1 cellular context compared by ENCODE assay signal in genomic region chr5:134417707-134418106, GRCh38.
TF ChIP-seq lines count a peak whose summit lies in the region.

No MANE protein-coding gene starts in this region.

TF ChIP-seq in HepG2, 621 proteins besides CTCF, POLR2A, EP300 and RAD21 (continued from another document):
- TF ChIP-seq ZBTB40 (IDR thresholded peaks at IDR 0.05) = no peak
- TF ChIP-seq ZBTB40 (CRISPR knock-in tag; IDR thresholded peaks at IDR 0.05) = no peak
- no peak for TF ChIP-seq MXD1 (CRISPR knock-in tag; IDR thresholded peaks at IDR 0.05)
- no peak for TF ChIP-seq ZNF20 (CRISPR knock-in tag; IDR thresholded peaks at IDR 0.05)
- no peak for TF ChIP-seq NFAT5 (CRISPR knock-in tag; IDR thresholded peaks at IDR 0.05)
- TF ChIP-seq YEATS2 (CRISPR knock-in tag; IDR thresholded peaks at IDR 0.05; ENCODE audit: borderline replicate concordance) = no peak
- TF ChIP-seq ZNF33B (CRISPR knock-in tag; IDR thresholded peaks at IDR 0.05) = no peak
- no peak for TF ChIP-seq HNRNPUL1 (IDR thresholded peaks at IDR 0.05; ENCODE audit: low read depth, low read length)
- TF ChIP-seq ZNF430 (CRISPR knock-in tag; IDR thresholded peaks at IDR 0.05) = no peak
- TF ChIP-seq ZNF382 (CRISPR knock-in tag; IDR thresholded peaks at IDR 0.05; ENCODE audit: borderline replicate concordance) = no peak
- TF ChIP-seq ZNF354B (CRISPR knock-in tag; IDR thresholded peaks at IDR 0.05) = no peak
- TF ChIP-seq HHEX (CRISPR knock-in tag; IDR thresholded peaks at IDR 0.05) = no peak
- TF ChIP-seq ZBTB38 (CRISPR knock-in tag; IDR thresholded peaks at IDR 0.05) = no peak
- TF ChIP-seq HOXA3 (CRISPR knock-in tag; IDR thresholded peaks at IDR 0.05) = no peak
- no peak for TF ChIP-seq WIZ (CRISPR knock-in tag; IDR thresholded peaks at IDR 0.05)
- TF ChIP-seq NR2F2 (IDR thresholded peaks at IDR 0.05; ENCODE audit: borderline replicate concordance, low read depth) = no peak
- TF ChIP-seq SPEN (CRISPR knock-in tag; IDR thresholded peaks at IDR 0.05; ENCODE audit: low read depth) = no peak
- no peak for TF ChIP-seq SSRP1 (CRISPR knock-in tag; IDR thresholded peaks at IDR 0.05)
